In the genomic region with DNA sequence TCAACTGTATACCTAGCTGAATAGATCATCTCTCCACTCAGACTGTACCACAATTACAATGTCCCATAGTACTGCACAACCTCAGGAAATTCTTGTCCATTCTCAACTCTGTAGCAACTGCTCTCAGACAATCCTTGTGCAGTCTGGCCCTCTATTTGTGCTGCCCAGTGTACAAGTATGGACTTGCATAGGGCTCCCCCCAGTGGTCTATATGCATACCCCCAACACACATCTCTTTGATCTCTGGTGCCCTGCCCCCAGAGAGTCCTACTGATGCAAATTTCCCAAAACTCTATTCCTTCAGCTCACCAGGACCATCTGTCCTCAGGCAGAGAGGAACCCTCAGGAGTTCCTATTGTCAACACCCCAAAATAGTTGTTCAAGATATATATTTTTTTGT, we compare ENCODE assay signal across 8 cellular contexts.
DNase-seq lines count a peak whose midpoint lies in the region; ATAC-seq and TF ChIP-seq lines count a peak whose summit lies in the region.

No MANE protein-coding gene starts in this region.

- peak overlapping the region; percentile 28 for H2AFZ ChIP-seq in neural progenitor cell (replicated peaks)

- H3K4me1 Mint-ChIP-seq in neural progenitor cell, result peaks cover 15% of the 10 kb centered on the region

- ATAC-seq in GM21576 (IDR thresholded peaks at IDR 0.05; ENCODE audit: unreplicated experiment), result peak; percentile 88

- H3K4me3 ChIP-seq in neural progenitor cell, result no peak overlapping the region

- H3K27me3 ChIP-seq in neural progenitor cell, result no peaks in the 10 kb centered on the region

- H3F3A ChIP-seq in neural progenitor cell (ENCODE audit: low read depth), result peaks cover 7% of the 10 kb centered on the region

- no peaks in the 10 kb centered on the region for H4K20me1 ChIP-seq in neural progenitor cell (ENCODE audit: low read depth)

- no peak overlapping the region for H3K4me3 Mint-ChIP-seq in neural progenitor cell

- no peak overlapping the region for H3K27ac Mint-ChIP-seq in neural progenitor cell

- DNase-seq in SW 1271 (lab: John Stamatoyannopoulos, UW) (peak; percentile 2 to 45), neural progenitor cell (ENCODE audit: low spot score) (peak; percentile 80), medulla oblongata (ENCODE audit: extremely low spot score) (no peak)
- DNase-seq in stimulated activated CD4-positive, alpha-beta T cell treated with anti-CD3 and anti-CD28 coated beads, Interleukin-2, amount 100 ng/mL, for 24 hours, result no peak
- no peak for DNase-seq in activated naive CD4-positive, alpha-beta T cell (lab: John Stamatoyannopoulos, UW)

- H3K9ac ChIP-seq in neural progenitor cell, result no peak overlapping the region

- no peak overlapping the region for H3K27ac ChIP-seq in neural progenitor cell

- no peaks in the 10 kb centered on the region for H3K36me3 ChIP-seq in neural progenitor cell

- TF ChIP-seq CTCF in GM12872 (IDR thresholded peaks at IDR 0.05; ENCODE audit: insufficient read depth, low read depth, low read length) (peak; percentile 57), LNCAP (IDR thresholded peaks at IDR 0.05) (peak; percentile 66), neural progenitor cell (IDR thresholded peaks at IDR 0.05) (peak; percentile 73)

- H3K36me3 Mint-ChIP-seq in neural progenitor cell, result no peaks in the 10 kb centered on the region

- no peak overlapping the region for H3K4me2 ChIP-seq in neural progenitor cell

- no peaks in the 10 kb centered on the region for H3K79me2 ChIP-seq in neural progenitor cell (ENCODE audit: low read depth)

- peaks cover 3% of the 10 kb centered on the region for H3K27me3 Mint-ChIP-seq in neural progenitor cell (ENCODE audit: insufficient read depth, low read depth)

- no peaks in the 10 kb centered on the region for H3K9me3 ChIP-seq in neural progenitor cell (ENCODE audit: low read depth)

- H3K9me3 Mint-ChIP-seq in neural progenitor cell, result peaks cover 2% of the 10 kb centered on the region

- H3K4me1 ChIP-seq in neural progenitor cell, result peaks cover 21% of the 10 kb centered on the region

Comparison
In these comparisons a context has a peak if more than half of its experiments do, and no peak if none do; other contexts are left out.
1. DNase-seq: peak in SW 1271 (2 of 2) and neural progenitor cell (single experiment); none in stimulated activated CD4-positive, alpha-beta T cell treated with anti-CD3 and anti-CD28 coated beads, Interleukin-2, amount 100 ng/mL, for 24 hours (0 of 2), medulla oblongata (single experiment) and activated naive CD4-positive, alpha-beta T cell (0 of 4).
2. Peak in every context shown above with its lines, with median percentiles within 50 percentile points of each other: CTCF ChIP-seq.